8 cellular contexts compared by ENCODE assay signal in the genomic region with DNA sequence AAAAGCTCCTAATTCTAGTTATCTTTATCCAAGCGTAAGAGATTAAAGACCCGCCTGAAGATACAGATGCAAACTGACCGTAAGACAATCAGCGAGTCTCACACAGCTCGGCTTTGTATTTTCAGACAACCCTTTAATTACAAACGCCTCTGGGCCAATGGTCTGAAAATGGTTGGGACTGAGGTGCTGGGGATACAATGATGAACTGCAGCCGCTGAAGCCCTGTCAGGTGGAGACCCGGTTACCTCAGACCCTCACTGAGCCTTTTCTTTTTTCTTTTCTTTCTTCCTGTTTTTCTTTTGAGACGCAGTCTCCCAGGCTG. TPM values are rescaled to one million over a fixed set of nuclear protein-coding genes. Genes with fewer than 3 reads are reported as not detected.
DNase-seq lines count a peak whose midpoint lies in the region; ATAC-seq and TF ChIP-seq lines count a peak whose summit lies in the region.

No MANE protein-coding gene starts in this region.

- TF ChIP-seq CTCF in WTC11 (IDR thresholded peaks at IDR 0.05) (no peak), parathyroid adenoma (IDR thresholded peaks at IDR 0.05) (no peak)

- H3K4me1 ChIP-seq in BLaER1 (peaks cover 19% of the 10 kb centered on the region), parathyroid adenoma (no peaks in the 10 kb centered on the region)

- H3K9me3 ChIP-seq in BLaER1, result no peaks in the 10 kb centered on the region
- H3K9me3 ChIP-seq in parathyroid adenoma (ENCODE audit: control insufficient read depth, low read length), result no peaks in the 10 kb centered on the region

- peak overlapping the region; percentile 35; the same call in 1 of the 2 replicates for H3K27ac ChIP-seq in BLaER1
- peak overlapping the region; percentile 86 for H3K27ac ChIP-seq in parathyroid adenoma

- H4K20me1 ChIP-seq in BLaER1, result no peaks in the 10 kb centered on the region

- CTCF ChIA-PET in WTC11 (lab: Charles Lee), result interaction anchor here (1.0 to 1.8 kb wide), 5 partner anchors 11 to 854 kb away, joined by 3 to 5 read pairs (median 4); a partner anchor contains a TSS

- H3K9me3 Mint-ChIP-seq in WTC11, result no peaks in the 10 kb centered on the region

- peak overlapping the region; percentile 93 for H3K27ac Mint-ChIP-seq in WTC11

- ATAC-seq in GM18873 (IDR thresholded peaks at IDR 0.05; ENCODE audit: low FRiP score, unreplicated experiment), result peak; percentile 0
- peak; percentile 13 for ATAC-seq in HG03457 (IDR thresholded peaks at IDR 0.05; ENCODE audit: unreplicated experiment)
- ATAC-seq in WTC11, result peak; percentile 10
- no peak for ATAC-seq in HG03039 (IDR thresholded peaks at IDR 0.05; ENCODE audit: unreplicated experiment)
- no peak for ATAC-seq in GM18858 (IDR thresholded peaks at IDR 0.05; ENCODE audit: unreplicated experiment)

- peaks cover 2% of the 10 kb centered on the region; the same call in 1 of the 2 replicates for H3K36me3 Mint-ChIP-seq in WTC11

- H3K27me3 ChIP-seq in BLaER1, result no peaks in the 10 kb centered on the region
- H3K27me3 ChIP-seq in parathyroid adenoma (ENCODE audit: control insufficient read depth, insufficient read depth, low read length), result no peaks in the 10 kb centered on the region

- peak overlapping the region; percentile 98 for H3K4me3 Mint-ChIP-seq in WTC11

- H3K4me3 ChIP-seq in BLaER1, result peak overlapping the region; percentile 85
- peak overlapping the region; percentile 90 for H3K4me3 ChIP-seq in parathyroid adenoma (ENCODE audit: low read depth, low read length)

- DNase-seq in WTC11 (ENCODE audit: low spot score) (no peak), globus pallidus (ENCODE audit: low spot score) (peak; percentile 21)

- peaks cover 5% of the 10 kb centered on the region for H3K79me2 ChIP-seq in parathyroid adenoma

- peak overlapping the region; percentile 71 for H3K9ac ChIP-seq in BLaER1
- peak overlapping the region; percentile 56 for H3K9ac ChIP-seq in parathyroid adenoma

- H3K4me2 ChIP-seq in BLaER1 (peak overlapping the region; percentile 93), parathyroid adenoma (ENCODE audit: low read length) (peak overlapping the region; percentile 88)

- H3K4me1 Mint-ChIP-seq in WTC11, result peaks cover 6% of the 10 kb centered on the region

- peak overlapping the region; percentile 98 for H2AFZ ChIP-seq in parathyroid adenoma

- H3K36me3 ChIP-seq in BLaER1, result peaks cover 11% of the 10 kb centered on the region; the same call in 1 of the 2 replicates
- H3K36me3 ChIP-seq in parathyroid adenoma (ENCODE audit: control insufficient read depth, insufficient read depth, low read length), result no peaks in the 10 kb centered on the region

- no peaks in the 10 kb centered on the region; the same call in 1 of the 2 replicates for H3K27me3 Mint-ChIP-seq in WTC11 (ENCODE audit: low read depth)

- POLR2A ChIA-PET in WTC11 (lab: Charles Lee), result interaction anchor here (0.6 to 1.0 kb wide), 2 partner anchors 48 to 97 kb away, joined by 3 to 9 read pairs; no protein-coding TSS in a partner anchor

TF ChIP-seq in WTC11, 78 proteins besides CTCF, POLR2A, EP300 and RAD21:
- 0 out of 2 replicates have a peak, but pooled peaks have one; percentile 18 for TF ChIP-seq CREM (CRISPR knock-in tag; IDR thresholded peaks at IDR 0.05)
- TF ChIP-seq IRF2 (CRISPR knock-in tag; IDR thresholded peaks at IDR 0.05; ENCODE audit: borderline replicate concordance, low read depth), result no peak
- no peak for TF ChIP-seq RORB (CRISPR knock-in tag; IDR thresholded peaks at IDR 0.05)
- TF ChIP-seq FOXK1 (CRISPR knock-in tag; IDR thresholded peaks at IDR 0.05), result no peak
- TF ChIP-seq KAT7 (CRISPR knock-in tag; IDR thresholded peaks at IDR 0.05; ENCODE audit: borderline replicate concordance), result no peak

RNA-seq across cellular contexts. Expression of a gene that starts 0.7 kb away (rescaled TPM):
- 19.3 to 23.6 TPM (median 19.7 TPM) in 3 replicates for total RNA-seq in WTC11 (2021)

Comparison
In these comparisons a context has a peak if more than half of its experiments do, and no peak if none do; other contexts are left out.
1. ATAC-seq: peak in GM18873 (single experiment), HG03457 (single experiment) and WTC11 (single experiment); none in HG03039 (single experiment) and GM18858 (single experiment).